Comparison of ENCODE assay signal across 17 cellular contexts in genomic region chr20:1907586-1907985, GRCh38. TPM values are rescaled to one million over a fixed set of nuclear protein-coding genes. Genes with fewer than 3 reads are reported as not detected.
DNase-seq lines count a peak whose midpoint lies in the region; ATAC-seq and TF ChIP-seq lines count a peak whose summit lies in the region.
"Had no signal": no experiment of that assay in that cellular context is flagged by ENCODE, and none has a peak within 500 bp of the region (broad histone marks: within the 10 kb centered on the region; RNA-seq: fewer than 3 reads in every experiment).

No MANE protein-coding gene starts in this region.

- peaks cover 22% of the 10 kb centered on the region for H3K4me1 Mint-ChIP-seq in MCF 10A (ENCODE audit: insufficient read depth, unreplicated experiment)
- H3K4me1 Mint-ChIP-seq: neural crest cell had no signal

- no peaks in the 10 kb centered on the region for H3K4me1 ChIP-seq in breast epithelium
- peaks cover 4% of the 10 kb centered on the region for H3K4me1 ChIP-seq in right cardiac atrium (ENCODE audit: control insufficient read depth, insufficient read depth, low read length)

- H3K36me3 Mint-ChIP-seq in MCF 10A (ENCODE audit: insufficient read depth, unreplicated experiment), result peaks cover 7% of the 10 kb centered on the region

- H3K4me3 Mint-ChIP-seq in MCF 10A (ENCODE audit: unreplicated experiment), result no peak overlapping the region
- H3K4me3 Mint-ChIP-seq: brain, neural crest cell had no signal

- H3K27me3 Mint-ChIP-seq in MCF 10A (ENCODE audit: insufficient read depth, unreplicated experiment), result no peaks in the 10 kb centered on the region
- H3K27me3 Mint-ChIP-seq: brain had no signal

- H3K9me3 Mint-ChIP-seq in MCF 10A (ENCODE audit: unreplicated experiment), result no peaks in the 10 kb centered on the region
- H3K9me3 Mint-ChIP-seq: brain, neural crest cell had no signal

- DNase-seq in MCF 10A (ENCODE audit: unreplicated experiment), result peak; percentile 47
- DNase-seq in breast epithelium (ENCODE audit: low spot score in 2 of 2), result no peak
- peak; percentile 69 for DNase-seq in cerebellar cortex (ENCODE audit: low spot score)
- DNase-seq in right cardiac atrium, result no peak
- DNase-seq in GM10266 (ENCODE audit: extremely low spot score), result no peak
- DNase-seq in activated CD8-positive, alpha-beta memory T cell treated with anti-CD3 and anti-CD28 coated beads, Interleukin-2, amount 50 U/mL, for 4 hours, result no peak
- no peak for DNase-seq in activated naive CD4-positive, alpha-beta T cell treated with Interleukin-2 at 50 U/mL for 16 hours
- DNase-seq: 8988T; activated CD4-positive, alpha-beta T cell treated with anti-CD3 and anti-CD28 coated beads, Interleukin-2, amount 50 U/mL, for 4 hours; H7; hypothalamus; NCI-H2029; NCI-H774; SHP77 had no signal

- no peak for TF ChIP-seq CTCF in MCF 10A (IDR thresholded peaks at IDR 0.05; ENCODE audit: unreplicated experiment)
- no peak for TF ChIP-seq CTCF in breast epithelium (IDR thresholded peaks at IDR 0.05)
- TF ChIP-seq CTCF in GM10266 (IDR thresholded peaks at IDR 0.05; ENCODE audit: control insufficient read depth, insufficient read depth, low read depth, missing control alignments), result no peak

- no peaks in the 10 kb centered on the region for H3K9me3 ChIP-seq in breast epithelium
- H3K9me3 ChIP-seq in right cardiac atrium (ENCODE audit: control insufficient read depth, low read length), result no peaks in the 10 kb centered on the region

- CTCF ChIA-PET in MCF 10A (lab: Yijun Ruan, JAX), result interaction anchor here (1.0 kb wide), 1 partner anchor 18 kb away, joined by 3 read pairs; no protein-coding TSS in a partner anchor

- no peak for TF ChIP-seq POLR2A in breast epithelium (IDR thresholded peaks at IDR 0.05)

- ATAC-seq in right cardiac atrium, result peak; percentile 63 to 75

- H3K27ac ChIP-seq in breast epithelium (no peak overlapping the region), right cardiac atrium (ENCODE audit: low read length) (peak overlapping the region; percentile 33), temporal lobe (ENCODE audit: low read depth, low read length) (peak overlapping the region; percentile 84)

- no peak overlapping the region for H3K4me3 ChIP-seq in breast epithelium
- no peak overlapping the region for H3K4me3 ChIP-seq in right cardiac atrium (ENCODE audit: low read length)

- no peaks in the 10 kb centered on the region for H3K27me3 ChIP-seq in breast epithelium
- H3K27me3 ChIP-seq in right cardiac atrium (ENCODE audit: control insufficient read depth, insufficient read depth), result no peaks in the 10 kb centered on the region

- intact Hi-C loops in MCF 10A (cut with micrococcal nuclease) (no loop called here), breast epithelium (cut with DNase I; ENCODE audit: low total_unique reads) (no loop called here), right cardiac atrium (cut with DNase I) (no loop called here)

- POLR2A ChIA-PET in MCF 10A (lab: Yijun Ruan, JAX), result interaction anchor here (0.6 to 1.2 kb wide), 3 partner anchors 27 to 77 kb away, joined by 3 read pairs; no protein-coding TSS in a partner anchor

- no peak overlapping the region for H3K27ac Mint-ChIP-seq in MCF 10A (ENCODE audit: low read depth, unreplicated experiment)

- BruUV-seq in MCF 10A (replicated peaks; lab: Mats Ljungman, UMichigan), result no TSS peak

- H3K36me3 ChIP-seq in breast epithelium, result no peaks in the 10 kb centered on the region

- 69% methylated on average over 6 of the region's 6 CpGs for WGBS in right cardiac atrium

RNA-seq across cellular contexts. Expression of gene SIRPA, which starts 12.4 kb away (rescaled TPM):
- total RNA-seq in MCF 10A (2022) (18.0 and 23.6 TPM in 2 replicates), breast epithelium (10 to 100 TPM; 42.3 to 64.6 (median 53.9) TPM), right cardiac atrium (10 to 100 TPM; 28.1 to 45.2 (median 34.7) TPM), temporal lobe (9.3 TPM)
- polyA plus RNA-seq in right cardiac atrium, result 19.5 TPM

Comparison
In these comparisons a context has a peak if more than half of its experiments do, and no peak if none do; other contexts are left out.
1. DNase-seq: peak in MCF 10A (single experiment) and cerebellar cortex (single experiment); none in breast epithelium (0 of 2), right cardiac atrium (0 of 3), GM10266 (single experiment), activated CD8-positive, alpha-beta memory T cell treated with anti-CD3 and anti-CD28 coated beads, Interleukin-2, amount 50 U/mL, for 4 hours (single experiment) and activated naive CD4-positive, alpha-beta T cell treated with Interleukin-2 at 50 U/mL for 16 hours (single experiment).
2. H3K27ac ChIP-seq: peak in right cardiac atrium (single experiment) and temporal lobe (single experiment); none in breast epithelium (0 of 2).